1 cellular context compared by ENCODE assay signal in genomic region chr3:185781759-185782158, GRCh38.
TF ChIP-seq lines count a peak whose summit lies in the region.

No MANE protein-coding gene starts in this region.

TF ChIP-seq in WTC11, 78 proteins besides CTCF, POLR2A, EP300 and RAD21 (continued from another document):
- no peak for TF ChIP-seq CDX4 (CRISPR knock-in tag; IDR thresholded peaks at IDR 0.05; ENCODE audit: borderline replicate concordance)
- no peak for TF ChIP-seq PRRX2 (CRISPR knock-in tag; IDR thresholded peaks at IDR 0.05)
- no peak for TF ChIP-seq ESRRA (CRISPR knock-in tag; IDR thresholded peaks at IDR 0.05; ENCODE audit: borderline replicate concordance)
